12 cellular contexts compared by ENCODE assay signal in the genomic region with DNA sequence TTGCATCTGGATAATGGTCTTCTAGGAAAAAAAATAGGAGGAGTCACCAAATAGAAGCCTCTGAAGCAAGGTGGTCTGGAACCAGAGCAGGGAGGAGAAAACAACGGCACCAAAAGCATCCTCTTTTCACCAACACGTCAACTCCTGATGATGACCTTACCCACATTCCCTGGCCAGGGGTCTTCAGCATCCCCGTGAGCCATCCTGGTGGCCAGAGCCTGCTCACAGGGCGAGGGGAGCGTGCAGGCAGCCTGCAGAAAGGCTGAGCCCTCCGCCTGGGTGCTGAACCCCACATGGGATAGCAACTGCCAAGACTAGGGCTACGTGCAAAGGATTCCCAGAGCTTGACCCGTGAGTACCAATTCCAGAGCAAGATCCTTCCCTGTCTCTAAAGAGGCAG.
"Had no signal": no experiment of that assay in that cellular context is flagged by ENCODE, and none has a peak within 500 bp of the region (broad histone marks: within the 10 kb centered on the region; RNA-seq: fewer than 3 reads in every experiment).

No MANE protein-coding gene starts in this region.

- H3K79me2 ChIP-seq: parathyroid adenoma had no signal

- H3K36me3 ChIP-seq: transverse colon had no signal

- H3K36me3 Mint-ChIP-seq: activated naive CD8-positive, alpha-beta T cell; stimulated activated effector memory CD8-positive, alpha-beta T cell treated with anti-CD3 and anti-CD28 coated beads, Interleukin-12 subunit alpha, Interleukin-12 subunit beta, amount 100 ng/mL, for 72 hours had no signal

- H3K9me3 Mint-ChIP-seq: stimulated activated effector memory CD8-positive, alpha-beta T cell treated with anti-CD3 and anti-CD28 coated beads, Interleukin-12 subunit alpha, Interleukin-12 subunit beta, amount 100 ng/mL, for 72 hours had no signal

- ATAC-seq: esophagus mucosa; stimulated activated effector memory CD8-positive, alpha-beta T cell treated with anti-CD3 and anti-CD28 coated beads, Interleukin-12 subunit alpha, Interleukin-12 subunit beta, amount 100 ng/mL, for 72 hours had no signal

- H3K27ac Mint-ChIP-seq: activated naive CD8-positive, alpha-beta T cell; memory B cell had no signal

- H3K27ac ChIP-seq: parathyroid adenoma, transverse colon had no signal

- DNase-seq: activated CD4-positive, alpha-beta T cell treated with anti-CD3 and anti-CD28 coated beads for 1 hour; activated gamma-delta T cell; activated T-cell treated with anti-CD3 and anti-CD28 coated beads, Interleukin-2, amount 50 U/mL, for 1 hour; glutamatergic neuron; SIG-M5; small intestine; transverse colon had no signal

- H3K9me3 ChIP-seq: transverse colon had no signal

- H2AFZ ChIP-seq: parathyroid adenoma had no signal

- H3K4me3 Mint-ChIP-seq: activated naive CD8-positive, alpha-beta T cell; memory B cell; stimulated activated effector memory CD8-positive, alpha-beta T cell treated with anti-CD3 and anti-CD28 coated beads, Interleukin-12 subunit alpha, Interleukin-12 subunit beta, amount 100 ng/mL, for 72 hours had no signal

- H3K4me3 ChIP-seq: transverse colon had no signal

- H3K27me3 ChIP-seq: transverse colon had no signal

- H3K4me1 Mint-ChIP-seq: memory B cell; stimulated activated effector memory CD8-positive, alpha-beta T cell treated with anti-CD3 and anti-CD28 coated beads, Interleukin-12 subunit alpha, Interleukin-12 subunit beta, amount 100 ng/mL, for 72 hours had no signal
